Comparison of ENCODE assay signal across 8 cellular contexts in genomic region chr16:1989826-1990335, GRCh38. TPM values are rescaled to one million over a fixed set of nuclear protein-coding genes. Genes with fewer than 3 reads are reported as not detected.
DNase-seq lines count a peak whose midpoint lies in the region; ATAC-seq and TF ChIP-seq lines count a peak whose summit lies in the region.

Gene SYNGR3, plus strand, starts transcription at chr16:1989970. Its CDS starts 133 bp downstream, at chr16:1990103.

- H3K4me3 ChIP-seq in left ventricle myocardium inferior (peak within 1 kb of the TSS; percentile 66), heart right ventricle (peak within 1 kb of the TSS in 5 of 10 donors; percentile 10 to 60 (median 24)), WERI-Rb-1 (ENCODE audit: low read depth, low read length) (peak within 1 kb of the TSS; percentile 63), iPS-20b (ENCODE audit: low read length) (peak within 1 kb of the TSS; percentile 80)

- no peak for TF ChIP-seq CTCF in left ventricle myocardium inferior (IDR thresholded peaks at IDR 0.05; ENCODE audit: borderline replicate concordance)
- TF ChIP-seq CTCF in heart right ventricle (IDR thresholded peaks at IDR 0.05): no peak
- TF ChIP-seq CTCF in WERI-Rb-1 (IDR thresholded peaks at IDR 0.05; ENCODE audit: low read depth, low read length): no peak

- H3K4me1 ChIP-seq in left ventricle myocardium inferior: peaks cover 42% of the 10 kb centered on the region
- H3K4me1 ChIP-seq in heart right ventricle: peaks cover 7 to 34% (median 26%) of the 10 kb centered on the region in 9 donors
- H3K4me1 ChIP-seq in iPS-20b (ENCODE audit: insufficient read depth, low read length): peaks cover 20% of the 10 kb centered on the region; the same call in 1 of the 2 replicates

- ATAC-seq in heart right ventricle: no peak
- no peak for ATAC-seq in GM21786 (IDR thresholded peaks at IDR 0.05; ENCODE audit: unreplicated experiment)
- no peak for ATAC-seq in GM21717 (IDR thresholded peaks at IDR 0.05; ENCODE audit: unreplicated experiment)

- WGBS in heart right ventricle, 2 donors: 0 to 1% methylated on average over 38 to 66 of the region's 66 CpGs

- H3K27me3 ChIP-seq in left ventricle myocardium inferior (ENCODE audit: low read depth) (peaks cover 47% of the 10 kb centered on the region), heart right ventricle (peaks cover 12 to 40% (median 36%) of the 10 kb centered on the region in 7 donors), WERI-Rb-1 (ENCODE audit: insufficient read depth, low read depth, severe bottlenecking) (no peaks in the 10 kb centered on the region), iPS-20b (ENCODE audit: insufficient read depth, low read length) (peaks cover 44% of the 10 kb centered on the region)

- DNase-seq in left ventricle myocardium inferior (no peak), heart right ventricle (no peak), WERI-Rb-1 (peak; percentile 42)
- DNase-seq in effector CD4-positive, alpha-beta T cell: no peak
- DNase-seq in stimulated activated CD4-positive, alpha-beta T cell treated with anti-CD3 and anti-CD28 coated beads, Interleukin-4, amount 100 ng/mL, for 1 hour: no peak

- peaks cover 21% of the 10 kb centered on the region for H3K36me3 ChIP-seq in left ventricle myocardium inferior
- H3K36me3 ChIP-seq in heart right ventricle: peaks cover 0 to 23% (median 12%) of the 10 kb centered on the region in 9 donors
- H3K36me3 ChIP-seq in WERI-Rb-1: peaks cover 24% of the 10 kb centered on the region
- H3K36me3 ChIP-seq in iPS-20b (ENCODE audit: insufficient read depth, low read depth, low read length): peaks cover 22% of the 10 kb centered on the region

- peak within 1 kb of the TSS; percentile 68; the same call in 1 of the 2 replicates for H3K9ac ChIP-seq in iPS-20b (ENCODE audit: low read depth, low read length)

- H3K9me3 ChIP-seq in left ventricle myocardium inferior (replicated peaks) (peaks cover 4% of the 10 kb centered on the region), heart right ventricle (no peaks in the 10 kb centered on the region), WERI-Rb-1 (ENCODE audit: severe bottlenecking) (no peaks in the 10 kb centered on the region), iPS-20b (ENCODE audit: insufficient read depth, low read depth, low read length) (no peaks in the 10 kb centered on the region)

- intact Hi-C loops in left ventricle myocardium inferior (cut with micrococcal nuclease): no loop called here
- intact Hi-C loops in heart right ventricle (cut with DNase I): loop anchor here in 1 of 10 donors (10.0 kb wide), 1 partner anchor 65 kb away; no protein-coding TSS in a partner anchor

- H3K27ac ChIP-seq in left ventricle myocardium inferior (replicated peaks) (no peak within 1 kb of the TSS), heart right ventricle (no peak within 1 kb of the TSS), WERI-Rb-1 (peak within 1 kb of the TSS; percentile 64), iPS-20b (ENCODE audit: low read length) (no peak within 1 kb of the TSS)

RNA-seq across cellular contexts. Expression of gene SYNGR3, which starts in this region (rescaled TPM):
- 0.38 TPM for total RNA-seq in left ventricle myocardium inferior
- under 1 TPM in 8 of 10 donors, not detected in 2; 0.15 to 0.62 (median 0.28) TPM for total RNA-seq in heart right ventricle
- polyA plus RNA-seq in heart right ventricle: 1 to 10 TPM in 1 of 2 donors, under 1 TPM in 1; 0.51 to 2.5 TPM
